ENCODE assay signal across 14 cellular contexts in genomic region chr10:26214538-26215461, GRCh38. TPM values are rescaled to one million over a fixed set of nuclear protein-coding genes. Genes with fewer than 3 reads are reported as not detected.
DNase-seq lines count a peak whose midpoint lies in the region; ATAC-seq and TF ChIP-seq lines count a peak whose summit lies in the region.
"Had no signal": no experiment of that assay in that cellular context is flagged by ENCODE, and none has a peak within 500 bp of the region (broad histone marks: within the 10 kb centered on the region; RNA-seq: fewer than 3 reads in every experiment).

No MANE protein-coding gene starts in this region.

- intact Hi-C loops in CD14-positive monocyte (cut with micrococcal nuclease): no loop called here
- intact Hi-C loops in posterior cingulate gyrus (cut with DNase I): no loop called here

- peaks cover 0 to 11% of the 10 kb centered on the region in 2 donors for H3K36me3 Mint-ChIP-seq in CD14-positive monocyte
- H3K36me3 Mint-ChIP-seq in activated naive CD8-positive, alpha-beta T cell treated with anti-CD3 and anti-CD28 coated beads, Interleukin-2, amount 10 ng/mL, durations not matched to agents 7 days and 5 days: peaks cover 5% of the 10 kb centered on the region
- H3K36me3 Mint-ChIP-seq in mesothelial cell of epicardium: no peaks in the 10 kb centered on the region

- H3K27ac Mint-ChIP-seq in CD14-positive monocyte: no peak overlapping the region
- no peak overlapping the region for H3K27ac Mint-ChIP-seq in activated naive CD8-positive, alpha-beta T cell treated with anti-CD3 and anti-CD28 coated beads, Interleukin-2, amount 10 ng/mL, durations not matched to agents 7 days and 5 days
- H3K27ac Mint-ChIP-seq in mesothelial cell of epicardium: no peak overlapping the region

- peaks cover 0 to 29% (median 21%) of the 10 kb centered on the region in 7 donors for H3K9me3 Mint-ChIP-seq in CD14-positive monocyte
- H3K9me3 Mint-ChIP-seq in activated naive CD8-positive, alpha-beta T cell treated with anti-CD3 and anti-CD28 coated beads, Interleukin-2, amount 10 ng/mL, durations not matched to agents 7 days and 5 days: no peaks in the 10 kb centered on the region
- H3K9me3 Mint-ChIP-seq in mesothelial cell of epicardium: no peaks in the 10 kb centered on the region

- DNase-seq in CD14-positive monocyte (ENCODE audit: low spot score): no peak
- DNase-seq in ELF-1 (ENCODE audit: low read depth, low spot score): peak; percentile 53
- no peak for DNase-seq in activated naive CD8-positive, alpha-beta T cell treated with anti-CD3 and anti-CD28 coated beads, Interleukin-2, amount 10 ng/mL, durations not matched to agents 7 days and 5 days
- no peak for DNase-seq in mesothelial cell of epicardium (ENCODE audit: low spot score in 2 of 2, unreplicated experiment in 2 of 2)
- DNase-seq in posterior cingulate gyrus: no peak
- DNase-seq in NCI-H510A treated with DMSO at 0.1 percent for 48 hours (lab: John Stamatoyannopoulos, UW): no peak
- DNase-seq in EL: no peak
- DNase-seq: DMS 273 treated with DMSO at 0.1 percent for 48 hours; KG1; stimulated activated CD4-positive, alpha-beta T cell treated with anti-CD3 and anti-CD28 coated beads, Interleukin-2, amount 100 ng/mL, for 48 hours had no signal

- H3K27me3 Mint-ChIP-seq in CD14-positive monocyte (ENCODE audit: low read depth in 3 of 3): peaks cover 6 to 83% (median 79%) of the 10 kb centered on the region in 3 donors
- H3K27me3 Mint-ChIP-seq in activated naive CD8-positive, alpha-beta T cell treated with anti-CD3 and anti-CD28 coated beads, Interleukin-2, amount 10 ng/mL, durations not matched to agents 7 days and 5 days: peaks cover 76% of the 10 kb centered on the region
- H3K27me3 Mint-ChIP-seq in mesothelial cell of epicardium (ENCODE audit: low read depth): peaks cover 19% of the 10 kb centered on the region

- TF ChIP-seq CTCF in CD14-positive monocyte (IDR thresholded peaks at IDR 0.05): no peak
- no peak for TF ChIP-seq CTCF in mesothelial cell of epicardium (IDR thresholded peaks at IDR 0.05; ENCODE audit: unreplicated experiment)

- ATAC-seq in activated naive CD8-positive, alpha-beta T cell treated with anti-CD3 and anti-CD28 coated beads, Interleukin-2, amount 10 ng/mL, durations not matched to agents 7 days and 5 days (ENCODE audit: low read depth): no peak
- no peak for ATAC-seq in esophagus mucosa

- POLR2A ChIA-PET in activated naive CD8-positive, alpha-beta T cell treated with anti-CD3 and anti-CD28 coated beads, Interleukin-2, amount 10 ng/mL, durations not matched to agents 7 days and 5 days (lab: Charles Lee): no interaction called here

- peak overlapping the region; percentile 48 to 88 for H3K4me3 Mint-ChIP-seq in CD14-positive monocyte
- peak overlapping the region; percentile 62 for H3K4me3 Mint-ChIP-seq in activated naive CD8-positive, alpha-beta T cell treated with anti-CD3 and anti-CD28 coated beads, Interleukin-2, amount 10 ng/mL, durations not matched to agents 7 days and 5 days
- H3K4me3 Mint-ChIP-seq in mesothelial cell of epicardium: peak overlapping the region; percentile 58

- H3K4me1 Mint-ChIP-seq in CD14-positive monocyte: peaks cover 17% of the 10 kb centered on the region
- H3K4me1 Mint-ChIP-seq in activated naive CD8-positive, alpha-beta T cell treated with anti-CD3 and anti-CD28 coated beads, Interleukin-2, amount 10 ng/mL, durations not matched to agents 7 days and 5 days: peaks cover 27% of the 10 kb centered on the region
- H3K4me1 Mint-ChIP-seq in mesothelial cell of epicardium: peaks cover 28% of the 10 kb centered on the region

RNA-seq across cellular contexts. Expression of gene GAD2, which starts 1.8 kb away (rescaled TPM):
- not detected for polyA plus RNA-seq in CD14-positive monocyte
- total RNA-seq in activated naive CD8-positive, alpha-beta T cell treated with anti-CD3 and anti-CD28 coated beads, Interleukin-2, amount 10 ng/mL, durations not matched to agents 7 days and 5 days: not detected
- not detected in 3 replicates for total RNA-seq in mesothelial cell of epicardium
- not detected for total RNA-seq in esophagus mucosa
- total RNA-seq: epithelial cell of proximal tubule, kidney epithelial cell, osteocyte had no signal
